10 cellular contexts compared by ENCODE assay signal in genomic region chr10:132616170-132616994, GRCh38.
DNase-seq lines count a peak whose midpoint lies in the region; ATAC-seq, FAIRE-seq and TF ChIP-seq lines count a peak whose summit lies in the region.
"Had no signal": no experiment of that assay in that cellular context is flagged by ENCODE, and none has a peak within 500 bp of the region (broad histone marks: within the 10 kb centered on the region; RNA-seq: fewer than 3 reads in every experiment).

No MANE protein-coding gene starts in this region.

- H3K79me2 ChIP-seq in fibroblast of lung (ENCODE audit: control insufficient read depth, insufficient read depth, low read length) = no peaks in the 10 kb centered on the region

- no peaks in the 10 kb centered on the region for H3K9me3 ChIP-seq in fibroblast of lung (ENCODE audit: control insufficient read depth, insufficient read depth, low read depth, low read length)

- in situ Hi-C loops in G401 (cut with HindIII; ENCODE audit: low sequenced_read_pairs) = loop anchor here (5.0 kb wide), 1 partner anchor 154 kb away; no protein-coding TSS in a partner anchor

- no peak overlapping the region for H2AFZ ChIP-seq in fibroblast of lung (ENCODE audit: low read length)

- peaks cover 3% of the 10 kb centered on the region for H4K20me1 ChIP-seq in fibroblast of lung (ENCODE audit: control insufficient read depth, extremely low read depth, insufficient read depth, low read length)

- no peak for ATAC-seq in GM21381 (IDR thresholded peaks at IDR 0.05; ENCODE audit: unreplicated experiment)

- H3K27me3 ChIP-seq in fibroblast of lung (ENCODE audit: control insufficient read depth, insufficient read depth, low read length) = no peaks in the 10 kb centered on the region
- H3K27me3 ChIP-seq: right atrium auricular region had no signal

- no peaks in the 10 kb centered on the region for H3K36me3 ChIP-seq in fibroblast of lung (ENCODE audit: control insufficient read depth, insufficient read depth, low read length)

- H3K4me2 ChIP-seq in fibroblast of lung (ENCODE audit: extremely low read depth, insufficient read depth, low read length) = no peak overlapping the region

- peak overlapping the region; percentile 23 for H3K9ac ChIP-seq in fibroblast of lung (ENCODE audit: insufficient read depth, low read length)

- TF ChIP-seq CTCF in fibroblast of lung (conservative IDR thresholded peaks at IDR 0.05 in 1 of 2, IDR thresholded peaks at IDR 0.05 in 1 of 2; ENCODE audit: low read depth in 1 of 2, low read length in 2 of 2) = no peak

- DNase-seq in HTR-8/SVneo (ENCODE audit: insufficient read length, low spot score) = no peak
- peak; percentile 47 for DNase-seq in activated CD8-positive, alpha-beta memory T cell treated with anti-CD3 and anti-CD28 coated beads, Interleukin-2, amount 50 U/mL, for 4 hours
- no peak for DNase-seq in fibroblast of lung (ENCODE audit: low read depth in 2 of 2)
- DNase-seq in stimulated activated CD8-positive, alpha-beta memory T cell treated with anti-CD3 and anti-CD28 coated beads, Interleukin-12 subunit alpha, Interleukin-12 subunit beta, amount 100 ng/mL, for 4 hours (ENCODE audit: low read depth) = peak; percentile 37
- no peak for DNase-seq in NCI-H1417 treated with DMSO at 0.1 percent for 48 hours (lab: John Stamatoyannopoulos, UW)
- DNase-seq in G401 (ENCODE audit: low spot score) = no peak
- no peak for DNase-seq in NCI-H2227 (lab: John Stamatoyannopoulos, UW; ENCODE audit: unreplicated experiment)
- DNase-seq: NCI-H1694 treated with DMSO at 0.1 percent for 48 hours had no signal

- peak; percentile 74 for FAIRE-seq in HTR-8/SVneo (lab: Jason Lieb, UNC)

- no peak overlapping the region for H3K4me3 ChIP-seq in fibroblast of lung (replicated peaks in 1 of 4; ENCODE audit: control extremely low read depth in 1 of 4, insufficient read depth in 1 of 4, low read depth in 3 of 4, low read length in 4 of 4)
- H3K4me3 ChIP-seq: right atrium auricular region had no signal

- no peaks in the 10 kb centered on the region for H3K4me1 ChIP-seq in fibroblast of lung (ENCODE audit: control insufficient read depth, extremely low read depth, insufficient read depth, low read length)

- H3K27ac ChIP-seq in fibroblast of lung (ENCODE audit: insufficient read depth, low read length) = no peak overlapping the region
- H3K27ac ChIP-seq: right atrium auricular region had no signal

Comparison
In these comparisons a context has a peak if more than half of its experiments do, and no peak if none do; other contexts are left out.
1. DNase-seq: peak in activated CD8-positive, alpha-beta memory T cell treated with anti-CD3 and anti-CD28 coated beads, Interleukin-2, amount 50 U/mL, for 4 hours (single experiment) and stimulated activated CD8-positive, alpha-beta memory T cell treated with anti-CD3 and anti-CD28 coated beads, Interleukin-12 subunit alpha, Interleukin-12 subunit beta, amount 100 ng/mL, for 4 hours (single experiment); none in HTR-8/SVneo (single experiment), fibroblast of lung (0 of 2), NCI-H1417 treated with DMSO at 0.1 percent for 48 hours (single experiment), G401 (single experiment) and NCI-H2227 (single experiment).